Comparison of ENCODE assay signal across 16 cellular contexts in genomic region chr1:229148743-229149142, GRCh38.
"Had no signal": no experiment of that assay in that cellular context is flagged by ENCODE, and none has a peak within 500 bp of the region (broad histone marks: within the 10 kb centered on the region; RNA-seq: fewer than 3 reads in every experiment).

No MANE protein-coding gene starts in this region.

- H3K9me3 Mint-ChIP-seq: activated naive CD8-positive, alpha-beta T cell treated with anti-CD3 and anti-CD28 coated beads, Interleukin-2, amount 10 ng/mL, durations not matched to agents 7 days and 5 days; memory B cell; neural progenitor cell had no signal

- H2AFZ ChIP-seq: neural progenitor cell had no signal

- DNase-seq: activated CD4-positive, CD25-positive, alpha-beta regulatory T cell; activated gamma-delta T cell; activated naive CD8-positive, alpha-beta T cell treated with anti-CD3 and anti-CD28 coated beads, Interleukin-2, amount 10 ng/mL, durations not matched to agents 7 days and 5 days; activated T-cell treated with anti-CD3 and anti-CD28 coated beads, Interleukin-2, amount 50 U/mL, for 1 hour; aorta; foreskin melanocyte; stimulated activated CD4-positive, alpha-beta T cell treated with anti-CD3 and anti-CD28 coated beads, Interleukin-4, amount 100 ng/mL, for 24 hours; uterus had no signal

- FAIRE-seq: colon, endothelial cell of umbilical vein, pancreas had no signal

- H3K27me3 Mint-ChIP-seq: activated naive CD8-positive, alpha-beta T cell treated with anti-CD3 and anti-CD28 coated beads, Interleukin-2, amount 10 ng/mL, durations not matched to agents 7 days and 5 days had no signal

- H3K27me3 ChIP-seq: neural progenitor cell, pancreas, thyroid gland, uterus had no signal

- H3K4me1 ChIP-seq: uterus had no signal

- H3K27ac Mint-ChIP-seq: activated naive CD8-positive, alpha-beta T cell treated with anti-CD3 and anti-CD28 coated beads, Interleukin-2, amount 10 ng/mL, durations not matched to agents 7 days and 5 days; memory B cell; neural progenitor cell had no signal

- H3K9ac ChIP-seq: neural progenitor cell had no signal

- H3K27ac ChIP-seq: heart right ventricle, left ventricle myocardium inferior, neural progenitor cell, uterus had no signal

- H3K4me3 Mint-ChIP-seq: activated naive CD8-positive, alpha-beta T cell treated with anti-CD3 and anti-CD28 coated beads, Interleukin-2, amount 10 ng/mL, durations not matched to agents 7 days and 5 days; memory B cell had no signal

- H3K4me3 ChIP-seq: heart right ventricle, left ventricle myocardium inferior, neural progenitor cell, pancreas, thyroid gland, uterus had no signal

- H3K36me3 Mint-ChIP-seq: activated naive CD8-positive, alpha-beta T cell treated with anti-CD3 and anti-CD28 coated beads, Interleukin-2, amount 10 ng/mL, durations not matched to agents 7 days and 5 days; memory B cell; neural progenitor cell had no signal

- H3K4me2 ChIP-seq: neural progenitor cell had no signal

- H3K4me1 Mint-ChIP-seq: memory B cell had no signal

- H3K36me3 ChIP-seq: heart right ventricle, left ventricle myocardium inferior, neural progenitor cell, pancreas, thyroid gland, uterus had no signal

- H3K9me3 ChIP-seq: pancreas, thyroid gland, uterus had no signal
